Comparison of ENCODE assay signal across 8 cellular contexts in the genomic region with DNA sequence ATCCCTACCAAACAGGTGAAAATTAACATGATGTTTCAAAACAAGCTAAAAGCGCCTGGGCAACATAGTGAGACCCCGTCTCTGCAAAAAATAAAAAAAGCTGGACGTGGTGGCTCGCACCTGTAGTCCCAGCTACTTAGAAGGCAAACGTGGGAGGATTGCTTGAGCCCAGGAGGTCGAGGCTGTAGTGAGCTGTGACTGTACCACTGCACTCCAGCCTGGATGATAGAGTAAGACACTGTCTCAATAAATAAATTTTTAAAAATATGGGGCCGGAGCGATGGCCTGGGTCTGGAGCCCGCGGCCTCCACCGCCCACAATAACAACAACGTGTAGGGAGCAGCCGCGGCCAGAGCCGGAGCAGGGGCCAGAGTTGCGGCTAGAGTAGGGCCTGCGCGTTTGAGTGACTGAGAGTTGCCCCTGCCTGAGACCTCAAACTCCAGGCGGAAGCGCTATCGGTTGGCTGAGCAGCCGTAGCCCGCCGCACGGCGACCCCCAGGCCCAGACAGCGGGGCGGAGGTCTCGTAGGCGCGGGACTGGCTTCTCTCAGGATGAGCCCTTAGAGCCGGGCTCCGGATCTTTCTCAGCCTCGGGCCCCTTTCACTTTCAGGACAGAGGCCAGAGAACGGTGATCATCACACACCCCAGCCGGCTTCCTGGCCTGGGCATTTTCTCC. TPM values are rescaled to one million over a fixed set of nuclear protein-coding genes. Genes with fewer than 3 reads are reported as not detected.
DNase-seq lines count a peak whose midpoint lies in the region; ATAC-seq and TF ChIP-seq lines count a peak whose summit lies in the region.

No MANE protein-coding gene starts in this region.

- peak overlapping the region; percentile 37 to 47 (median 40) for H3K4me3 ChIP-seq in stomach

- H3K9me3 Mint-ChIP-seq in activated T-cell treated with anti-CD3 and anti-CD28 coated beads, Interleukin-2, amount 50 U/mL, for 4 hours = no peaks in the 10 kb centered on the region

- peaks cover 0 to 8% (median 5%) of the 10 kb centered on the region in 4 donors for H3K4me1 ChIP-seq in stomach

- H3K27ac ChIP-seq in stomach = peak overlapping the region in 1 of 5 donors; percentile 58

- DNase-seq in activated T-cell treated with anti-CD3 and anti-CD28 coated beads, Interleukin-2, amount 50 U/mL, for 4 hours = no peak
- DNase-seq in hepatic stellate cell (ENCODE audit: low spot score) = peak; percentile 36
- peak; percentile 27 for DNase-seq in stomach
- DNase-seq in H4 (ENCODE audit: low spot score) = no peak

- peak; percentile 68 for ATAC-seq in GM19395 (IDR thresholded peaks at IDR 0.05; ENCODE audit: unreplicated experiment)
- peak; percentile 27 to 58 for ATAC-seq in activated T-cell treated with anti-CD3 and anti-CD28 coated beads, Interleukin-2, amount 50 U/mL, for 4 hours
- ATAC-seq in HG02623 (IDR thresholded peaks at IDR 0.05; ENCODE audit: unreplicated experiment) = no peak
- no peak for ATAC-seq in GM21619 (IDR thresholded peaks at IDR 0.05; ENCODE audit: unreplicated experiment)
- no peak for ATAC-seq in GM18907 (IDR thresholded peaks at IDR 0.05; ENCODE audit: unreplicated experiment)

- H3K27me3 ChIP-seq in stomach = no peaks in the 10 kb centered on the region

- peaks cover 0 to 4% (median under 1%) of the 10 kb centered on the region in 4 donors for H3K9me3 ChIP-seq in stomach

- H3K27me3 Mint-ChIP-seq in activated T-cell treated with anti-CD3 and anti-CD28 coated beads, Interleukin-2, amount 50 U/mL, for 4 hours (ENCODE audit: low read depth) = peaks cover 7% of the 10 kb centered on the region

- peak overlapping the region; percentile 26 for H3K4me3 Mint-ChIP-seq in activated T-cell treated with anti-CD3 and anti-CD28 coated beads, Interleukin-2, amount 50 U/mL, for 4 hours

- H3K36me3 ChIP-seq in stomach = peaks cover 0 to 5% (median 1%) of the 10 kb centered on the region in 4 donors

- TF ChIP-seq CTCF in stomach (IDR thresholded peaks at IDR 0.05) = no peak

- intact Hi-C loops in stomach (cut with DNase I; ENCODE audit: low total_unique reads) = no loop called here

- H3K36me3 Mint-ChIP-seq in activated T-cell treated with anti-CD3 and anti-CD28 coated beads, Interleukin-2, amount 50 U/mL, for 4 hours (ENCODE audit: insufficient read depth) = no peaks in the 10 kb centered on the region

- WGBS in stomach, 5 donors = 14 to 37% (median 23%) methylated on average over 16 to 36 of the region's 36 CpGs

- no peak for TF ChIP-seq POLR2A in stomach (IDR thresholded peaks at IDR 0.05)

- peaks cover 7% of the 10 kb centered on the region for H3K4me1 Mint-ChIP-seq in activated T-cell treated with anti-CD3 and anti-CD28 coated beads, Interleukin-2, amount 50 U/mL, for 4 hours (ENCODE audit: low read depth)

- TF ChIP-seq EP300 in stomach (IDR thresholded peaks at IDR 0.05) = no peak

RNA-seq across cellular contexts. Expression of a gene that starts 41.4 kb away (rescaled TPM):
- 1 to 10 TPM; 1.5 to 3.0 (median 3.0) TPM for total RNA-seq in activated T-cell treated with anti-CD3 and anti-CD28 coated beads, Interleukin-2, amount 50 U/mL, for 4 hours
- 10 to 100 TPM in 3 of 5 donors, 1 to 10 TPM in 1, under 1 TPM in 1; 0.58 to 65.6 (median 21.8) TPM for total RNA-seq in stomach
- polyA plus RNA-seq in stomach = 1 to 10 TPM; 1.7 to 3.0 (median 2.1) TPM
- 6.8 and 11.1 TPM in 2 replicates for total RNA-seq in H4 (2014; rRNA removed; shearing (Covaris generic))

Comparison
In these comparisons a context has a peak if more than half of its experiments do, and no peak if none do; other contexts are left out.
1. ATAC-seq: peak in GM19395 (single experiment) and activated T-cell treated with anti-CD3 and anti-CD28 coated beads, Interleukin-2, amount 50 U/mL, for 4 hours (2 of 2); none in HG02623 (single experiment), GM21619 (single experiment) and GM18907 (single experiment).
2. DNase-seq: peak in hepatic stellate cell (single experiment) and stomach (single experiment); none in activated T-cell treated with anti-CD3 and anti-CD28 coated beads, Interleukin-2, amount 50 U/mL, for 4 hours (single experiment) and H4 (single experiment).